Comparison of ENCODE assay signal across 1 cellular context in genomic region chr6:156719395-156719719, GRCh38.
TF ChIP-seq lines count a peak whose summit lies in the region.

No MANE protein-coding gene starts in this region.

TF ChIP-seq in H1, 55 proteins besides CTCF, POLR2A, EP300 and RAD21 (continued from another document):
- TF ChIP-seq ZNF274 (IDR thresholded peaks at IDR 0.05; ENCODE audit: borderline replicate concordance, extremely low read depth, low read length) (no peak), JUN (IDR thresholded peaks at IDR 0.05; ENCODE audit: low read depth, low read length) (no peak), MAFK (IDR thresholded peaks at IDR 0.05; ENCODE audit: low read depth, low read length) (no peak), SIRT6 (IDR thresholded peaks at IDR 0.05; ENCODE audit: low read length) (no peak), SUZ12 (IDR thresholded peaks at IDR 0.05; ENCODE audit: low read length) (no peak), JUND (IDR thresholded peaks at IDR 0.05; ENCODE audit: low read length) (no peak)
